Comparison of ENCODE assay signal across 8 cellular contexts in the genomic region with DNA sequence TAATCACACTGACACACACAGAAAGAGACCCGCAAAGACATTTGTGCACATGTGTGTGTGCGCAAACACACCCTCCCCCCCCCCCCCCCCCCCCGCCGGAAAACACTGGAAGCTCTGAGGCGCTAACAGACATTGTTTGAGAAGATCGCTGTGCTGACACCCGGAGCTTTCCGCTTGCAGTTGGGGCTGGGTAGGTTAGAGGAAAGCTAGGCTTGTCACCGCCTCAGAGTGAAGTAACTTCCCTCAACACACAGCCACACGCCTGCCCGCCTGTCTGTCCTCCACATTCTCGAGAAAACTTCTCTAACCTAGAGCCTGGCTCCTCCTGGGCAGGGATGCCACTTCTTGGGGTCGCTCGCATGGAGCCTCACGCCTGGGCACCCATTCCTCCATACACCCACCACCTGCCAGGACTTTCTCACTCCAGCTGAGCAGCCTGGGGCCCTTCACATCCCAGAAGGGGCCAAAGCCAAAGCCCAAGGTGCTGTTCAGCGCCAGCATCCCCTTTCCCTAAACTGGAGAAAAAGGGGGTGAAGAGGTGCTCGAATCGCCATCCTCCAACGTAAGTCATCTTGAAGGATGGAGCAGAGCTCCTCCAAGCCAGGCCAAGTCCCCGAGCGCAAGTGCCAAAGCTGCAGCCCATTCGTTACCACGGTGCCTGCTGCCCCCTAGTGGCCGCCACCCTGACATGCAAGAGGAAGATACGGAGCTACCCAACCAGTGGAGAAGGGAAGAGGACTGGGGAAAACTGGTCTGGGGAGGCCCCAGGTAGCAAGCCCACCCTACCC.
DNase-seq lines count a peak whose midpoint lies in the region; ATAC-seq and TF ChIP-seq lines count a peak whose summit lies in the region.

No MANE protein-coding gene starts in this region.

- DNase-seq in COLO829 (ENCODE audit: low spot score) (peak; percentile 57), HuH-7.5 (ENCODE audit: low spot score) (peak; percentile 85), SHP77 (lab: John Stamatoyannopoulos, UW) (peak; percentile 22 to 38), foreskin keratinocyte (no peak), nucleus accumbens (lab: John Stamatoyannopoulos, UW) (peak in 52 of 56 donors; percentile 21 to 88 (median 60)), thyroid gland (peak; percentile 55 to 59)
- peak; percentile 60 for DNase-seq in activated effector memory CD4-positive, alpha-beta T cell treated with Interleukin-2 at 50 U/mL for 16 hours

- H3K4me3 ChIP-seq in thyroid gland (replicated peaks in 1 of 3) = no peak overlapping the region

- ATAC-seq in foreskin keratinocyte (peak; percentile 49), GM18867 (IDR thresholded peaks at IDR 0.05; ENCODE audit: unreplicated experiment) (no peak)

- H3K4me1 ChIP-seq in foreskin keratinocyte = no peaks in the 10 kb centered on the region
- peaks cover 5 to 21% of the 10 kb centered on the region in 2 donors for H3K4me1 ChIP-seq in thyroid gland

- WGBS in thyroid gland, 2 donors = 48 to 63% methylated on average over 15 to 25 of the region's 25 CpGs

- intact Hi-C loops in thyroid gland (cut with DNase I) = no loop called here

- H3K27me3 ChIP-seq in foreskin keratinocyte (no peaks in the 10 kb centered on the region), thyroid gland (no peaks in the 10 kb centered on the region)

- H3K27ac ChIP-seq in foreskin keratinocyte (no peak overlapping the region), thyroid gland (no peak overlapping the region)

- H3K36me3 ChIP-seq in thyroid gland = peaks cover 29 to 37% of the 10 kb centered on the region in 2 donors

- no peak for TF ChIP-seq POLR2A in thyroid gland (IDR thresholded peaks at IDR 0.05)

- TF ChIP-seq CTCF in foreskin keratinocyte (conservative IDR thresholded peaks at IDR 0.05) (peak; percentile 84), thyroid gland (IDR thresholded peaks at IDR 0.05) (peak; percentile 64 to 84 (median 67))

- no peaks in the 10 kb centered on the region for H3K9me3 ChIP-seq in thyroid gland

Comparison
In these comparisons a context has a peak if more than half of its experiments do, and no peak if none do; other contexts are left out.
1. DNase-seq: peak in COLO829 (single experiment), HuH-7.5 (single experiment), SHP77 (2 of 2), activated effector memory CD4-positive, alpha-beta T cell treated with Interleukin-2 at 50 U/mL for 16 hours (single experiment), nucleus accumbens (52 of 56) and thyroid gland (2 of 2); none in foreskin keratinocyte (0 of 2).